ENCODE assay signal across 23 cellular contexts in the genomic region with DNA sequence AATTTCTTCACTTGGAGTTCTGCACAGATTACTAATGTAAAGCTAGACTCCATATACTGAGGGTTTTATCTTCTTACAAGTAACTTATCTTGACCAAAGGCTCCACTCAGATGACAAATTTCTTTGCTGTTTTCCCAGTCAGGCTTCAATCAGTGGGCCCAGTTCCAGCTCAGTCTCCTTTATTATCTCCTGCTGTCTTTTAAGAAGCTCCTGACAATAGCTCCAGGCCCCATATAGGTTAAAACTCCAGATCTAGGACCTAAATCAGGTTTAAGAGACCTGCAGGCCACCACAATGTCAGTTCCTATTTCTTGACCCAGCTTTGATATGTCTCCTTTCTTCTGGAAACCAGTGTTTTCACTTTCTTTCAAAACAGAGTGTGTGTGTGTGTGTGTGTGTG.
"Had no signal": no experiment of that assay in that cellular context is flagged by ENCODE, and none has a peak within 500 bp of the region (broad histone marks: within the 10 kb centered on the region; RNA-seq: fewer than 3 reads in every experiment).

No MANE protein-coding gene starts in this region.

- H3K27me3 Mint-ChIP-seq: dendritic cell treated with granulocyte-macrophage colony-stimulating factor and Interleukin-4, amounts not matched to agents 40 ng/mL and 50 ng/mL, for 4 days; effector memory CD8-positive, alpha-beta T cell had no signal

- H3K4me3 Mint-ChIP-seq: dendritic cell treated with granulocyte-macrophage colony-stimulating factor and Interleukin-4, amounts not matched to agents 40 ng/mL and 50 ng/mL, for 4 days; effector memory CD8-positive, alpha-beta T cell; endodermal cell had no signal

- H3K27me3 ChIP-seq: colonic mucosa, esophagus squamous epithelium, gastrocnemius medialis, heart right ventricle, left lung had no signal

- ATAC-seq: effector memory CD8-positive, alpha-beta T cell; esophagus mucosa; gastrocnemius medialis; heart right ventricle; left cardiac atrium; left lung; left ventricle myocardium superior; lower lobe of right lung; mucosa of descending colon had no signal

- H3K27ac ChIP-seq: colonic mucosa, epithelial cell of prostate, esophagus squamous epithelium, gastrocnemius medialis, heart right ventricle, left lung, lower lobe of right lung had no signal

- H3K9me3 ChIP-seq: colonic mucosa, esophagus squamous epithelium, gastrocnemius medialis, lower lobe of right lung, mucosa of descending colon had no signal

- DNase-seq: colonic mucosa; cortex of kidney; effector CD8-positive, alpha-beta T cell; effector memory CD8-positive, alpha-beta T cell; endodermal cell; erythroblast; esophagus squamous epithelium; foreskin fibroblast; foreskin melanocyte; gastrocnemius medialis; glutamatergic neuron; head of caudate nucleus; heart right ventricle; hippocampal formation; left cardiac atrium; left lung; left ventricle myocardium superior; lower lobe of right lung; mesenchymal stem cell; mucosa of descending colon had no signal

- H3K4me3 ChIP-seq: colonic mucosa, esophagus squamous epithelium, gastrocnemius medialis, heart right ventricle, left lung, lower lobe of right lung, mucosa of descending colon had no signal

- H3K36me3 ChIP-seq: colonic mucosa, esophagus squamous epithelium, gastrocnemius medialis, heart right ventricle, left lung, lower lobe of right lung had no signal

- H3K9me3 Mint-ChIP-seq: dendritic cell treated with granulocyte-macrophage colony-stimulating factor and Interleukin-4, amounts not matched to agents 40 ng/mL and 50 ng/mL, for 4 days; effector memory CD8-positive, alpha-beta T cell had no signal

- H3K27ac Mint-ChIP-seq: dendritic cell treated with granulocyte-macrophage colony-stimulating factor and Interleukin-4, amounts not matched to agents 40 ng/mL and 50 ng/mL, for 4 days; effector memory CD8-positive, alpha-beta T cell; endodermal cell had no signal

- H3K4me1 ChIP-seq: colonic mucosa, esophagus squamous epithelium, gastrocnemius medialis, heart right ventricle, left lung, lower lobe of right lung had no signal
